1 cellular context compared by ENCODE assay signal in the genomic region with DNA sequence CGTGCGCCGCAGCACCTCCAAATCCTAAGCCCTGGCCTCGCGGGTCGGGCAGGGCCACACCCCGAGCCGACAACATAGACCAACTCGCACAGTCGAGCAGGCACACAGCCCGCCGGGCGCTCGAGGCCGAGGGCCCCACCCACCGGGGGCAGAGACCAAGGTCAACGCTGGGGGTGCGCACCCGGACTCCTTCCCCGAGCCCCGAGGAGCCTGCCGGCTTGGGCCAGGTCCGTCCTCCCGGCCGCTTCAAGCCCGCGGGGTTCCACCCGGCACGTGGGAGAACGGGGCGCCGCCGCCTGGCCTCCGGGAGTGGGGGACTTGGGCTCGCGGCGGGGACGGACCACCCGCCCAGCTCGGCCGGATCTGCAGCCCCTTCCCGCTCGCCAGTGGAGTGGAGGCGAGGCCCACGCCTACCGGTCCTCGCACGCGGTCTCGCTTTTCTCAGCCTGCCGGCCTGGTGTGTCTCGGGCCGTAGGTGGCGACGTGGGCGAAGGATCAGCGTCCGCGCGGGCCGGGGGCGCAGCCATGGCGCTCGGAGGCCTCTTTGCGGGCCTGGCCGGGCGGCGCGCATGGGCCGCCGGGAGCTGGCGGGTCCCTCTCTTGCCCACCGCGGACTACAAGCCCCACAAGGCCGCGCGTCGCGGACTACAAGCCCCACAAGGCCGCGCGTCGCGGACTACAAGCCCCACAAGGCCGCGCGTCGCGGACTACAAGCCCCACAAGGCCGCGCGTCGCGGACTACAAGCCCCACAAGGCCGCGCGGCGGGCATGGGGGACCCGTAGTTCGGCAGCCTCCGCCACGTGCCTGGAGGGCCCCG.
TF ChIP-seq lines count a peak whose summit lies in the region.

A gene (minus strand): TSS at position 571 of the 818 bp plus-strand sequence. CDS start 44 bp downstream, at position 527.

TF ChIP-seq in HepG2, 621 proteins besides CTCF, POLR2A, EP300 and RAD21 (continued from another document and continues in another):
- TF ChIP-seq, protein P1, sequence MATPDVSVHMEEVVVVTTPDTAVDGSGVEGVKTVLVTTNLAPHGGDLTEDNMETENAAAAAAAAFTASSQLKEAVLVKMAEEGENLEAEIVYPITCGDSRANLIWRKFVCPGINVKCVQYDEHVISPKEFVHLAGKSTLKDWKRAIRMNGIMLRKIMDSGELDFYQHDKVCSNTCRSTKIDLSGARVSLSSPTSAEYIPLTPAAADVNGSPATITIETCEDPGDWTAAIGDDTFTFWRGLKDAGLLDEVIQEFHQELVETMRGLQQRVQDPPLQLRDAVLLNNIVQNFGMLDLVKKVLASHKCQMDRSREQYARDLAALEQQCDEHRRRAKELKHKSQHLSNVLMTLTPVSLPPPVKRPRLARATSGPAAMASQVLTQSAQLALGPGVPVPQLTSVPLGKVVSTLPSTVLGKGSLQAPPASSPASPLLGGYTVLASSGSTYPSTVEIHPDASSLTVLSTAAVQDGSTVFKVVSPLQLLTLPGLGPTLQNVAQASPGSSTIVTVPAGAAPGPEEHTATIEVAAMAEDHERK (CRISPR knock-in tag; IDR thresholded peaks at IDR 0.05; ENCODE audit: low read depth): peak; percentile 76; the same call in 1 of the 2 replicates
- TF ChIP-seq RBAK (CRISPR knock-in tag; IDR thresholded peaks at IDR 0.05) (no peak; the same call in 1 of the 2 replicates), ZNF720 (CRISPR knock-in tag; IDR thresholded peaks at IDR 0.05) (peak; percentile 24), HDAC2 (CRISPR knock-in tag; IDR thresholded peaks at IDR 0.05) (peak; percentile 97), ZNF460 (CRISPR knock-in tag; IDR thresholded peaks at IDR 0.05; ENCODE audit: borderline replicate concordance) (peak; percentile 78; the same call in 1 of the 2 replicates), NCOA2 (CRISPR knock-in tag; IDR thresholded peaks at IDR 0.05) (peak; percentile 86), ZNF331 (CRISPR knock-in tag; IDR thresholded peaks at IDR 0.05) (peak; percentile 95), ZNF430 (CRISPR knock-in tag; IDR thresholded peaks at IDR 0.05) (peak; percentile 99), SIN3A (IDR thresholded peaks at IDR 0.05; ENCODE audit: borderline replicate concordance, low read depth, low read length) (peak; percentile 95), ZNF773 (CRISPR knock-in tag; IDR thresholded peaks at IDR 0.05; ENCODE audit: borderline replicate concordance) (peak; percentile 97), ZKSCAN1 (IDR thresholded peaks at IDR 0.05; ENCODE audit: low read length) (no peak), YY1 (IDR thresholded peaks at IDR 0.05; ENCODE audit: insufficient read depth, insufficient replicate concordance, low read depth, low read length) (peak; percentile 93), ZNF282 (IDR thresholded peaks at IDR 0.05; ENCODE audit: partially characterized antibody) (no peak), ZNF841 (CRISPR knock-in tag; IDR thresholded peaks at IDR 0.05; ENCODE audit: borderline replicate concordance) (peak; percentile 85; the same call in 1 of the 2 replicates), AHR (CRISPR knock-in tag; IDR thresholded peaks at IDR 0.05) (peak; percentile 97), HDAC1 (CRISPR knock-in tag; IDR thresholded peaks at IDR 0.05) (peak; percentile 93), PHF5A (CRISPR knock-in tag; IDR thresholded peaks at IDR 0.05; ENCODE audit: low read depth, unreplicated experiment) (no peak), IKZF4 (CRISPR knock-in tag; IDR thresholded peaks at IDR 0.05; ENCODE audit: borderline replicate concordance, low read depth, not compliant biosample characterization) (peak; percentile 99), SIN3B (IDR thresholded peaks at IDR 0.05; ENCODE audit: low read length) (peak; percentile 57), MXI1 (IDR thresholded peaks at IDR 0.05; ENCODE audit: borderline replicate concordance, low read depth, low read length) (peak; percentile 99), ZSCAN12 (CRISPR knock-in tag; IDR thresholded peaks at IDR 0.05) (peak; percentile 94; the same call in 1 of the 2 replicates), ATF7 (IDR thresholded peaks at IDR 0.05) (no peak), ATF7 (CRISPR knock-in tag; IDR thresholded peaks at IDR 0.05) (peak; percentile 84), NRL (CRISPR knock-in tag; IDR thresholded peaks at IDR 0.05; ENCODE audit: borderline replicate concordance) (peak; percentile 92), RARA (CRISPR knock-in tag; IDR thresholded peaks at IDR 0.05) (peak; percentile 72), ERF (CRISPR knock-in tag; IDR thresholded peaks at IDR 0.05) (peak; percentile 99), ZNF562 (CRISPR knock-in tag; IDR thresholded peaks at IDR 0.05; ENCODE audit: borderline replicate concordance) (peak; percentile 71; the same call in 1 of the 2 replicates), SP140L (CRISPR knock-in tag; IDR thresholded peaks at IDR 0.05; ENCODE audit: borderline replicate concordance) (peak; percentile 85)
- TF ChIP-seq, protein P2, sequence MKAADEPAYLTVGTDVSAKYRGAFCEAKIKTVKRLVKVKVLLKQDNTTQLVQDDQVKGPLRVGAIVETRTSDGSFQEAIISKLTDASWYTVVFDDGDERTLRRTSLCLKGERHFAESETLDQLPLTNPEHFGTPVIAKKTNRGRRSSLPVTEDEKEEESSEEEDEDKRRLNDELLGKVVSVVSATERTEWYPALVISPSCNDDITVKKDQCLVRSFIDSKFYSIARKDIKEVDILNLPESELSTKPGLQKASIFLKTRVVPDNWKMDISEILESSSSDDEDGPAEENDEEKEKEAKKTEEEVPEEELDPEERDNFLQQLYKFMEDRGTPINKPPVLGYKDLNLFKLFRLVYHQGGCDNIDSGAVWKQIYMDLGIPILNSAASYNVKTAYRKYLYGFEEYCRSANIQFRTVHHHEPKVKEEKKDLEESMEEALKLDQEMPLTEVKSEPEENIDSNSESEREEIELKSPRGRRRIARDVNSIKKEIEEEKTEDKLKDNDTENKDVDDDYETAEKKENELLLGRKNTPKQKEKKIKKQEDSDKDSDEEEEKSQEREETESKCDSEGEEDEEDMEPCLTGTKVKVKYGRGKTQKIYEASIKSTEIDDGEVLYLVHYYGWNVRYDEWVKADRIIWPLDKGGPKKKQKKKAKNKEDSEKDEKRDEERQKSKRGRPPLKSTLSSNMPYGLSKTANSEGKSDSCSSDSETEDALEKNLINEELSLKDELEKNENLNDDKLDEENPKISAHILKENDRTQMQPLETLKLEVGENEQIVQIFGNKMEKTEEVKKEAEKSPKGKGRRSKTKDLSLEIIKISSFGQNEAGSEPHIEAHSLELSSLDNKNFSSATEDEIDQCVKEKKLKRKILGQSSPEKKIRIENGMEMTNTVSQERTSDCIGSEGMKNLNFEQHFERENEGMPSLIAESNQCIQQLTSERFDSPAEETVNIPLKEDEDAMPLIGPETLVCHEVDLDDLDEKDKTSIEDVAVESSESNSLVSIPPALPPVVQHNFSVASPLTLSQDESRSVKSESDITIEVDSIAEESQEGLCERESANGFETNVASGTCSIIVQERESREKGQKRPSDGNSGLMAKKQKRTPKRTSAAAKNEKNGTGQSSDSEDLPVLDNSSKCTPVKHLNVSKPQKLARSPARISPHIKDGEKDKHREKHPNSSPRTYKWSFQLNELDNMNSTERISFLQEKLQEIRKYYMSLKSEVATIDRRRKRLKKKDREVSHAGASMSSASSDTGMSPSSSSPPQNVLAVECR (CRISPR knock-in tag; IDR thresholded peaks at IDR 0.05; ENCODE audit: borderline replicate concordance): peak; percentile 99
- TF ChIP-seq, protein P3, sequence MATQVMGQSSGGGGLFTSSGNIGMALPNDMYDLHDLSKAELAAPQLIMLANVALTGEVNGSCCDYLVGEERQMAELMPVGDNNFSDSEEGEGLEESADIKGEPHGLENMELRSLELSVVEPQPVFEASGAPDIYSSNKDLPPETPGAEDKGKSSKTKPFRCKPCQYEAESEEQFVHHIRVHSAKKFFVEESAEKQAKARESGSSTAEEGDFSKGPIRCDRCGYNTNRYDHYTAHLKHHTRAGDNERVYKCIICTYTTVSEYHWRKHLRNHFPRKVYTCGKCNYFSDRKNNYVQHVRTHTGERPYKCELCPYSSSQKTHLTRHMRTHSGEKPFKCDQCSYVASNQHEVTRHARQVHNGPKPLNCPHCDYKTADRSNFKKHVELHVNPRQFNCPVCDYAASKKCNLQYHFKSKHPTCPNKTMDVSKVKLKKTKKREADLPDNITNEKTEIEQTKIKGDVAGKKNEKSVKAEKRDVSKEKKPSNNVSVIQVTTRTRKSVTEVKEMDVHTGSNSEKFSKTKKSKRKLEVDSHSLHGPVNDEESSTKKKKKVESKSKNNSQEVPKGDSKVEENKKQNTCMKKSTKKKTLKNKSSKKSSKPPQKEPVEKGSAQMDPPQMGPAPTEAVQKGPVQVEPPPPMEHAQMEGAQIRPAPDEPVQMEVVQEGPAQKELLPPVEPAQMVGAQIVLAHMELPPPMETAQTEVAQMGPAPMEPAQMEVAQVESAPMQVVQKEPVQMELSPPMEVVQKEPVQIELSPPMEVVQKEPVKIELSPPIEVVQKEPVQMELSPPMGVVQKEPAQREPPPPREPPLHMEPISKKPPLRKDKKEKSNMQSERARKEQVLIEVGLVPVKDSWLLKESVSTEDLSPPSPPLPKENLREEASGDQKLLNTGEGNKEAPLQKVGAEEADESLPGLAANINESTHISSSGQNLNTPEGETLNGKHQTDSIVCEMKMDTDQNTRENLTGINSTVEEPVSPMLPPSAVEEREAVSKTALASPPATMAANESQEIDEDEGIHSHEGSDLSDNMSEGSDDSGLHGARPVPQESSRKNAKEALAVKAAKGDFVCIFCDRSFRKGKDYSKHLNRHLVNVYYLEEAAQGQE (IDR thresholded peaks at IDR 0.05; ENCODE audit: borderline replicate concordance in 1 of 2, low read depth in 1 of 2, low read length in 2 of 2): peak in 1 of 2 experiments; percentile 65; a peak in 2 of 4 replicates
- TF ChIP-seq, protein P4, sequence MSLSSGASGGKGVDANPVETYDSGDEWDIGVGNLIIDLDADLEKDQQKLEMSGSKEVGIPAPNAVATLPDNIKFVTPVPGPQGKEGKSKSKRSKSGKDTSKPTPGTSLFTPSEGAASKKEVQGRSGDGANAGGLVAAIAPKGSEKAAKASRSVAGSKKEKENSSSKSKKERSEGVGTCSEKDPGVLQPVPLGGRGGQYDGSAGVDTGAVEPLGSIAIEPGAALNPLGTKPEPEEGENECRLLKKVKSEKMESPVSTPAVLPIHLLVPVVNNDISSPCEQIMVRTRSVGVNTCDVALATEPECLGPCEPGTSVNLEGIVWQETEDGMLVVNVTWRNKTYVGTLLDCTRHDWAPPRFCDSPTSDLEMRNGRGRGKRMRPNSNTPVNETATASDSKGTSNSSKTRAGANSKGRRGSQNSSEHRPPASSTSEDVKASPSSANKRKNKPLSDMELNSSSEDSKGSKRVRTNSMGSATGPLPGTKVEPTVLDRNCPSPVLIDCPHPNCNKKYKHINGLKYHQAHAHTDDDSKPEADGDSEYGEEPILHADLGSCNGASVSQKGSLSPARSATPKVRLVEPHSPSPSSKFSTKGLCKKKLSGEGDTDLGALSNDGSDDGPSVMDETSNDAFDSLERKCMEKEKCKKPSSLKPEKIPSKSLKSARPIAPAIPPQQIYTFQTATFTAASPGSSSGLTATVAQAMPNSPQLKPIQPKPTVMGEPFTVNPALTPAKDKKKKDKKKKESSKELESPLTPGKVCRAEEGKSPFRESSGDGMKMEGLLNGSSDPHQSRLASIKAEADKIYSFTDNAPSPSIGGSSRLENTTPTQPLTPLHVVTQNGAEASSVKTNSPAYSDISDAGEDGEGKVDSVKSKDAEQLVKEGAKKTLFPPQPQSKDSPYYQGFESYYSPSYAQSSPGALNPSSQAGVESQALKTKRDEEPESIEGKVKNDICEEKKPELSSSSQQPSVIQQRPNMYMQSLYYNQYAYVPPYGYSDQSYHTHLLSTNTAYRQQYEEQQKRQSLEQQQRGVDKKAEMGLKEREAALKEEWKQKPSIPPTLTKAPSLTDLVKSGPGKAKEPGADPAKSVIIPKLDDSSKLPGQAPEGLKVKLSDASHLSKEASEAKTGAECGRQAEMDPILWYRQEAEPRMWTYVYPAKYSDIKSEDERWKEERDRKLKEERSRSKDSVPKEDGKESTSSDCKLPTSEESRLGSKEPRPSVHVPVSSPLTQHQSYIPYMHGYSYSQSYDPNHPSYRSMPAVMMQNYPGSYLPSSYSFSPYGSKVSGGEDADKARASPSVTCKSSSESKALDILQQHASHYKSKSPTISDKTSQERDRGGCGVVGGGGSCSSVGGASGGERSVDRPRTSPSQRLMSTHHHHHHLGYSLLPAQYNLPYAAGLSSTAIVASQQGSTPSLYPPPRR (CRISPR knock-in tag; IDR thresholded peaks at IDR 0.05; ENCODE audit: borderline replicate concordance): peak; percentile 87
- TF ChIP-seq, protein P5, sequence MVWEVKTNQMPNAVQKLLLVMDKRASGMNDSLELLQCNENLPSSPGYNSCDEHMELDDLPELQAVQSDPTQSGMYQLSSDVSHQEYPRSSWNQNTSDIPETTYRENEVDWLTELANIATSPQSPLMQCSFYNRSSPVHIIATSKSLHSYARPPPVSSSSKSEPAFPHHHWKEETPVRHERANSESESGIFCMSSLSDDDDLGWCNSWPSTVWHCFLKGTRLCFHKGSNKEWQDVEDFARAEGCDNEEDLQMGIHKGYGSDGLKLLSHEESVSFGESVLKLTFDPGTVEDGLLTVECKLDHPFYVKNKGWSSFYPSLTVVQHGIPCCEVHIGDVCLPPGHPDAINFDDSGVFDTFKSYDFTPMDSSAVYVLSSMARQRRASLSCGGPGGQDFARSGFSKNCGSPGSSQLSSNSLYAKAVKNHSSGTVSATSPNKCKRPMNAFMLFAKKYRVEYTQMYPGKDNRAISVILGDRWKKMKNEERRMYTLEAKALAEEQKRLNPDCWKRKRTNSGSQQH (CRISPR knock-in tag; IDR thresholded peaks at IDR 0.05; ENCODE audit: low read depth): peak; percentile 96
- TF ChIP-seq, protein P6, sequence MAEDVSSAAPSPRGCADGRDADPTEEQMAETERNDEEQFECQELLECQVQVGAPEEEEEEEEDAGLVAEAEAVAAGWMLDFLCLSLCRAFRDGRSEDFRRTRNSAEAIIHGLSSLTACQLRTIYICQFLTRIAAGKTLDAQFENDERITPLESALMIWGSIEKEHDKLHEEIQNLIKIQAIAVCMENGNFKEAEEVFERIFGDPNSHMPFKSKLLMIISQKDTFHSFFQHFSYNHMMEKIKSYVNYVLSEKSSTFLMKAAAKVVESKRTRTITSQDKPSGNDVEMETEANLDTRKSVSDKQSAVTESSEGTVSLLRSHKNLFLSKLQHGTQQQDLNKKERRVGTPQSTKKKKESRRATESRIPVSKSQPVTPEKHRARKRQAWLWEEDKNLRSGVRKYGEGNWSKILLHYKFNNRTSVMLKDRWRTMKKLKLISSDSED (CRISPR knock-in tag; IDR thresholded peaks at IDR 0.05): no peak
- TF ChIP-seq, protein P7, sequence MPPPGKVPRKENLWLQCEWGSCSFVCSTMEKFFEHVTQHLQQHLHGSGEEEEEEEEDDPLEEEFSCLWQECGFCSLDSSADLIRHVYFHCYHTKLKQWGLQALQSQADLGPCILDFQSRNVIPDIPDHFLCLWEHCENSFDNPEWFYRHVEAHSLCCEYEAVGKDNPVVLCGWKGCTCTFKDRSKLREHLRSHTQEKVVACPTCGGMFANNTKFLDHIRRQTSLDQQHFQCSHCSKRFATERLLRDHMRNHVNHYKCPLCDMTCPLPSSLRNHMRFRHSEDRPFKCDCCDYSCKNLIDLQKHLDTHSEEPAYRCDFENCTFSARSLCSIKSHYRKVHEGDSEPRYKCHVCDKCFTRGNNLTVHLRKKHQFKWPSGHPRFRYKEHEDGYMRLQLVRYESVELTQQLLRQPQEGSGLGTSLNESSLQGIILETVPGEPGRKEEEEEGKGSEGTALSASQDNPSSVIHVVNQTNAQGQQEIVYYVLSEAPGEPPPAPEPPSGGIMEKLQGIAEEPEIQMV (CRISPR knock-in tag; IDR thresholded peaks at IDR 0.05; ENCODE audit: low read depth): peak; percentile 96
